Comparison of ENCODE assay signal across 15 cellular contexts in genomic region chr3:171185359-171185758, GRCh38.
"Had no signal": no experiment of that assay in that cellular context is flagged by ENCODE, and none has a peak within 500 bp of the region (broad histone marks: within the 10 kb centered on the region; RNA-seq: fewer than 3 reads in every experiment).

No MANE protein-coding gene starts in this region.

- H3K27me3 ChIP-seq: ascending aorta, right lobe of liver, suprapubic skin, upper lobe of right lung had no signal

- H3K36me3 ChIP-seq: ascending aorta, prostate gland, right lobe of liver, suprapubic skin, upper lobe of right lung had no signal

- H3K9me3 Mint-ChIP-seq: activated T-cell treated with anti-CD3 and anti-CD28 coated beads, Interleukin-2, amount 50 U/mL, for 4 hours; endodermal cell; immature natural killer cell; naive B cell had no signal

- H3K4me1 Mint-ChIP-seq: naive B cell had no signal

- ATAC-seq: activated T-cell treated with anti-CD3 and anti-CD28 coated beads, Interleukin-2, amount 50 U/mL, for 4 hours; right lobe of liver; SK-N-SH treated with all-trans-retinoic acid at 6 μM for 48 hours; upper lobe of right lung had no signal

- H3K4me3 Mint-ChIP-seq: activated T-cell treated with anti-CD3 and anti-CD28 coated beads, Interleukin-2, amount 50 U/mL, for 4 hours; endodermal cell; immature natural killer cell; naive B cell had no signal

- DNase-seq: activated CD4-positive, alpha-beta T cell treated with anti-CD3 and anti-CD28 coated beads, Interleukin-2, amount 50 U/mL, for 1 hour; activated T-cell treated with anti-CD3 and anti-CD28 coated beads, Interleukin-2, amount 50 U/mL, for 4 hours; endodermal cell; immature natural killer cell; left cardiac atrium; naive B cell; nucleus accumbens; right lobe of liver; stimulated activated naive CD4-positive, alpha-beta T cell treated with Interleukin-2 at 50 U/mL for 16 hours; upper lobe of right lung had no signal

- H3K4me3 ChIP-seq: ascending aorta, coronary artery, prostate gland, right lobe of liver, suprapubic skin, upper lobe of right lung had no signal

- H3K27ac Mint-ChIP-seq: endodermal cell, naive B cell had no signal

- H3K27me3 Mint-ChIP-seq: naive B cell had no signal

- H3K27ac ChIP-seq: coronary artery, prostate gland, right lobe of liver, suprapubic skin, upper lobe of right lung had no signal

- H3K4me1 ChIP-seq: prostate gland had no signal

- H3K9me3 ChIP-seq: ascending aorta, prostate gland, right lobe of liver, suprapubic skin, upper lobe of right lung had no signal

- H3K36me3 Mint-ChIP-seq: naive B cell had no signal
